In genomic region chr15:41915203-41915994, GRCh38 we compare ENCODE assay signal across 24 cellular contexts. TPM values are rescaled to one million over a fixed set of nuclear protein-coding genes. Genes with fewer than 3 reads are reported as not detected.
A peak's percentile ranks its signal among the peaks of the same experiment; 100 is the strongest.
DNase-seq lines count a peak whose midpoint lies in the region; ATAC-seq and TF ChIP-seq lines count a peak whose summit lies in the region.
"Had no signal": no experiment of that assay in that cellular context is flagged by ENCODE, and none has a peak within 500 bp of the region (broad histone marks: within the 10 kb centered on the region; RNA-seq: fewer than 3 reads in every experiment).

No MANE protein-coding gene starts in this region.

- no peaks in the 10 kb centered on the region for H3K9me2 ChIP-seq in MM.1S (replicated peaks; ENCODE audit: insufficient read depth, low read length)

- H4K20me1 ChIP-seq in MM.1S (ENCODE audit: insufficient read depth, low read length) = no peaks in the 10 kb centered on the region

- no peaks in the 10 kb centered on the region for H3K36me3 ChIP-seq in MM.1S (replicated peaks; ENCODE audit: insufficient read depth, low read length)
- H3K36me3 ChIP-seq in gastrocnemius medialis = no peaks in the 10 kb centered on the region

- H3K4me1 ChIP-seq in MM.1S (ENCODE audit: low read length) = peaks cover 11% of the 10 kb centered on the region; the same call in 1 of the 2 replicates
- H3K4me1 ChIP-seq in gastrocnemius medialis = peaks cover 54 to 56% of the 10 kb centered on the region in 2 donors

- no peaks in the 10 kb centered on the region for H3K27me3 Mint-ChIP-seq in CD14-positive monocyte (ENCODE audit: low read depth in 3 of 3)
- no peaks in the 10 kb centered on the region for H3K27me3 Mint-ChIP-seq in dendritic cell treated with granulocyte-macrophage colony-stimulating factor and Interleukin-4, amounts not matched to agents 40 ng/mL and 50 ng/mL, for 4 days
- H3K27me3 Mint-ChIP-seq: activated CD4-positive, alpha-beta T cell treated with anti-CD3 and anti-CD28 coated beads, Interleukin-2, amount 10 ng/mL, durations not matched to agents 24 days and 14 days; activated CD8-positive, alpha-beta memory T cell treated with anti-CD3 and anti-CD28 coated beads, Interleukin-2, amount 10 ng/mL, durations not matched to agents 7 days and 5 days; activated naive CD8-positive, alpha-beta T cell treated with anti-CD3 and anti-CD28 coated beads, Interleukin-2, amount 10 ng/mL, durations not matched to agents 7 days and 5 days had no signal

- TF ChIP-seq CTCF in CD14-positive monocyte (IDR thresholded peaks at IDR 0.05) (no peak), MM.1S (IDR thresholded peaks at IDR 0.05; ENCODE audit: low read length) (no peak), gastrocnemius medialis (IDR thresholded peaks at IDR 0.05 in 4 of 5, conservative IDR thresholded peaks at IDR 0.05 in 1 of 5) (no peak)

- no peaks in the 10 kb centered on the region for H3K9me3 Mint-ChIP-seq in CD14-positive monocyte
- no peaks in the 10 kb centered on the region for H3K9me3 Mint-ChIP-seq in dendritic cell treated with granulocyte-macrophage colony-stimulating factor and Interleukin-4, amounts not matched to agents 40 ng/mL and 50 ng/mL, for 4 days
- H3K9me3 Mint-ChIP-seq: activated CD4-positive, alpha-beta T cell treated with anti-CD3 and anti-CD28 coated beads, Interleukin-2, amount 10 ng/mL, durations not matched to agents 24 days and 14 days; activated naive CD8-positive, alpha-beta T cell treated with anti-CD3 and anti-CD28 coated beads, Interleukin-2, amount 10 ng/mL, durations not matched to agents 7 days and 5 days; endodermal cell had no signal

- no peaks in the 10 kb centered on the region for H3K27me3 ChIP-seq in MM.1S (replicated peaks; ENCODE audit: insufficient read depth, low read length)
- H3K27me3 ChIP-seq in gastrocnemius medialis = no peaks in the 10 kb centered on the region
- H3K27me3 ChIP-seq: SJCRH30, vagina had no signal

- H3K9me3 ChIP-seq in MM.1S (replicated peaks; ENCODE audit: insufficient read depth, low read length) = no peaks in the 10 kb centered on the region
- H3K9me3 ChIP-seq in gastrocnemius medialis = no peaks in the 10 kb centered on the region
- H3K9me3 ChIP-seq: SJCRH30, vagina had no signal

- H3K4me2 ChIP-seq in MM.1S (ENCODE audit: low read depth, low read length) = peak overlapping the region; percentile 38; the same call in 1 of the 2 replicates
- H3K4me2 ChIP-seq: KMS-11 had no signal

- peaks cover 65% of the 10 kb centered on the region for H3K4me1 Mint-ChIP-seq in CD14-positive monocyte
- H3K4me1 Mint-ChIP-seq in dendritic cell treated with granulocyte-macrophage colony-stimulating factor and Interleukin-4, amounts not matched to agents 40 ng/mL and 50 ng/mL, for 4 days (ENCODE audit: low read depth) = peaks cover 92% of the 10 kb centered on the region

- H2AFZ ChIP-seq in MM.1S (ENCODE audit: low read length) = no peak overlapping the region

- peaks cover 56 to 61% of the 10 kb centered on the region in 2 donors for H3K36me3 Mint-ChIP-seq in CD14-positive monocyte
- H3K36me3 Mint-ChIP-seq in dendritic cell treated with granulocyte-macrophage colony-stimulating factor and Interleukin-4, amounts not matched to agents 40 ng/mL and 50 ng/mL, for 4 days (ENCODE audit: low read depth) = peaks cover 94% of the 10 kb centered on the region

- H3K4me3 ChIP-seq in MM.1S (ENCODE audit: low read length) (no peak overlapping the region), gastrocnemius medialis (no peak overlapping the region)
- H3K4me3 ChIP-seq: GM12878, SJCRH30, vagina had no signal

- peak overlapping the region; percentile 23; the same call in 1 of the 2 replicates for H3K9ac ChIP-seq in MM.1S (ENCODE audit: low read length)
- H3K9ac ChIP-seq: KMS-11 had no signal

- intact Hi-C loops in CD14-positive monocyte (cut with micrococcal nuclease) = loop anchor here in 1 of 2 donors (2.0 kb wide), 1 partner anchor 13 kb away; no protein-coding TSS in a partner anchor
- intact Hi-C loops in dendritic cell treated with granulocyte-macrophage colony-stimulating factor and Interleukin-4, amounts not matched to agents 40 ng/mL and 50 ng/mL, for 4 days (cut with micrococcal nuclease) = loop anchor here (1.0 to 5.0 kb wide), 2 partner anchors 15 to 52 kb away; no protein-coding TSS in a partner anchor
- intact Hi-C loops in gastrocnemius medialis (cut with DNase I; ENCODE audit: low total_unique reads) = loop anchor here (5.0 kb wide), 1 partner anchor 57 kb away; the partner anchor contains the start of gene EHD4

- no peak for DNase-seq in CD14-positive monocyte (ENCODE audit: low spot score)
- no peak for DNase-seq in MM.1S
- no peak for DNase-seq in gastrocnemius medialis
- DNase-seq in DMS53 treated with DMSO at 0.1 percent for 48 hours (lab: John Stamatoyannopoulos, UW; ENCODE audit: unreplicated experiment) = no peak
- DNase-seq in hepatic stellate cell (ENCODE audit: low spot score) = no peak
- no peak for DNase-seq in NCI-H345 (lab: John Stamatoyannopoulos, UW)
- DNase-seq: activated CD4-positive, alpha-beta T cell treated with anti-CD3 and anti-CD28 coated beads, Interleukin-2, amount 10 ng/mL, durations not matched to agents 24 days and 14 days; activated CD8-positive, alpha-beta memory T cell treated with anti-CD3 and anti-CD28 coated beads, Interleukin-2, amount 10 ng/mL, durations not matched to agents 7 days and 5 days; activated naive CD8-positive, alpha-beta T cell treated with anti-CD3 and anti-CD28 coated beads, Interleukin-2, amount 10 ng/mL, durations not matched to agents 7 days and 5 days; DMS79 treated with DMSO at 0.1 percent for 48 hours; endodermal cell; kidney glomerular epithelial cell; mesenchymal stem cell; NCI-H1092; NCI-H2029; NCI-H226; NCI-H774; PC-3; SJCRH30 had no signal

- H3K79me2 ChIP-seq in MM.1S (ENCODE audit: low read length) = no peaks in the 10 kb centered on the region

- ATAC-seq in gastrocnemius medialis = no peak
- ATAC-seq: activated CD8-positive, alpha-beta memory T cell treated with anti-CD3 and anti-CD28 coated beads, Interleukin-2, amount 10 ng/mL, durations not matched to agents 7 days and 5 days; GM12878; PC-3; sciatic nerve had no signal

- H3K4me3 Mint-ChIP-seq in CD14-positive monocyte = peak overlapping the region in 1 of 2 donors; percentile 73
- H3K4me3 Mint-ChIP-seq in dendritic cell treated with granulocyte-macrophage colony-stimulating factor and Interleukin-4, amounts not matched to agents 40 ng/mL and 50 ng/mL, for 4 days = peak overlapping the region; percentile 39
- H3K4me3 Mint-ChIP-seq: activated CD4-positive, alpha-beta T cell treated with anti-CD3 and anti-CD28 coated beads, Interleukin-2, amount 10 ng/mL, durations not matched to agents 24 days and 14 days; activated CD8-positive, alpha-beta memory T cell treated with anti-CD3 and anti-CD28 coated beads, Interleukin-2, amount 10 ng/mL, durations not matched to agents 7 days and 5 days; activated naive CD8-positive, alpha-beta T cell treated with anti-CD3 and anti-CD28 coated beads, Interleukin-2, amount 10 ng/mL, durations not matched to agents 7 days and 5 days; endodermal cell had no signal

- in situ Hi-C loops in gastrocnemius medialis (cut with MboI; ENCODE audit: low sequenced_read_pairs in 4 of 4) = loop anchor here in 1 of 4 donors (5.0 kb wide), 1 partner anchor 57 kb away; the partner anchor contains the start of gene EHD4

- no peak for TF ChIP-seq POLR2A in gastrocnemius medialis (IDR thresholded peaks at IDR 0.05)

- H3F3A ChIP-seq in MM.1S (ENCODE audit: insufficient read depth, low read length) = peaks cover 7% of the 10 kb centered on the region; the same call in 1 of the 2 replicates

- peak overlapping the region; percentile 95 to 98 (median 97) for H3K27ac Mint-ChIP-seq in CD14-positive monocyte
- H3K27ac Mint-ChIP-seq in dendritic cell treated with granulocyte-macrophage colony-stimulating factor and Interleukin-4, amounts not matched to agents 40 ng/mL and 50 ng/mL, for 4 days = peak overlapping the region; percentile 94
- H3K27ac Mint-ChIP-seq: activated CD4-positive, alpha-beta T cell treated with anti-CD3 and anti-CD28 coated beads, Interleukin-2, amount 10 ng/mL, durations not matched to agents 24 days and 14 days; activated CD8-positive, alpha-beta memory T cell treated with anti-CD3 and anti-CD28 coated beads, Interleukin-2, amount 10 ng/mL, durations not matched to agents 7 days and 5 days; activated naive CD8-positive, alpha-beta T cell treated with anti-CD3 and anti-CD28 coated beads, Interleukin-2, amount 10 ng/mL, durations not matched to agents 7 days and 5 days; endodermal cell had no signal

- H3K27ac ChIP-seq in MM.1S (ENCODE audit: low read length) (no peak overlapping the region), gastrocnemius medialis (peak overlapping the region; percentile 84 to 87 (median 86))
- H3K27ac ChIP-seq: KMS-11, SJCRH30, vagina had no signal

RNA-seq across cellular contexts. Expression of gene SPTBN5, which starts 21.5 kb away (rescaled TPM):
- polyA plus RNA-seq in CD14-positive monocyte = not detected
- under 1 TPM in 3 of 4 donors, not detected in 1; 0.03 to 0.05 (median 0.04) TPM for total RNA-seq in gastrocnemius medialis

RNA-seq across cellular contexts. Expression of gene EHD4, which starts 57.0 kb away (rescaled TPM):
- polyA plus RNA-seq in CD14-positive monocyte = 10 to 100 TPM; 14.2 to 16.0 TPM
- 1 to 10 TPM; 3.8 to 7.1 (median 4.3) TPM for total RNA-seq in gastrocnemius medialis
